Comparison of ENCODE assay signal across 8 cellular contexts in genomic region chr6:20212392-20213111, GRCh38. TPM values are rescaled to one million over a fixed set of nuclear protein-coding genes. Genes with fewer than 3 reads are reported as not detected.
A peak's percentile ranks its signal among the peaks of the same experiment; 100 is the strongest.
DNase-seq lines count a peak whose midpoint lies in the region; ATAC-seq and TF ChIP-seq lines count a peak whose summit lies in the region.

A gene with protein sequence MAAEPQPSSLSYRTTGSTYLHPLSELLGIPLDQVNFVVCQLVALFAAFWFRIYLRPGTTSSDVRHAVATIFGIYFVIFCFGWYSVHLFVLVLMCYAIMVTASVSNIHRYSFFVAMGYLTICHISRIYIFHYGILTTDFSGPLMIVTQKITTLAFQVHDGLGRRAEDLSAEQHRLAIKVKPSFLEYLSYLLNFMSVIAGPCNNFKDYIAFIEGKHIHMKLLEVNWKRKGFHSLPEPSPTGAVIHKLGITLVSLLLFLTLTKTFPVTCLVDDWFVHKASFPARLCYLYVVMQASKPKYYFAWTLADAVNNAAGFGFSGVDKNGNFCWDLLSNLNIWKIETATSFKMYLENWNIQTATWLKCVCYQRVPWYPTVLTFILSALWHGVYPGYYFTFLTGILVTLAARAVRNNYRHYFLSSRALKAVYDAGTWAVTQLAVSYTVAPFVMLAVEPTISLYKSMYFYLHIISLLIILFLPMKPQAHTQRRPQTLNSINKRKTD (minus strand): TSS chr6:20212469. CDS start chr6:20212234, 235 bp downstream.

- H3K9me3 ChIP-seq in RWPE2 (ENCODE audit: severe bottlenecking) (no peaks in the 10 kb centered on the region), gastroesophageal sphincter (no peaks in the 10 kb centered on the region), testis (no peaks in the 10 kb centered on the region)

- H3K4me3 ChIP-seq in GM23338 (peak within 1 kb of the TSS; percentile 80), RWPE2 (ENCODE audit: severe bottlenecking) (peak within 1 kb of the TSS; percentile 71), gastroesophageal sphincter (peak within 1 kb of the TSS; percentile 37 to 76), testis (peak within 1 kb of the TSS; percentile 64 to 77)

- 0% methylated on average over 1 to 7 of the region's 60 CpGs for WGBS in gastroesophageal sphincter (ENCODE audit: low coverage in 1 of 2), 2 donors
- 0 to 1% methylated on average over 25 to 58 of the region's 60 CpGs for WGBS in testis, 2 donors

- no peak within 1 kb of the TSS for H3K27ac Mint-ChIP-seq in GM23338

- no peaks in the 10 kb centered on the region for H3K9me3 Mint-ChIP-seq in GM23338

- no peak for TF ChIP-seq EP300 in gastroesophageal sphincter (IDR thresholded peaks at IDR 0.05)

- peaks cover 8% of the 10 kb centered on the region for H3F3A ChIP-seq in GM23338 (replicated peaks; ENCODE audit: low read depth)

- H3K4me2 ChIP-seq in GM23338 = peak within 1 kb of the TSS; percentile 90

- ATAC-seq in GM23338 = peak; percentile 92
- peak; percentile 92 for ATAC-seq in RWPE2 (ENCODE audit: low read depth)
- ATAC-seq in gastroesophageal sphincter = peak; percentile 98

- peak within 1 kb of the TSS; percentile 89 for H3K4me3 Mint-ChIP-seq in GM23338

- H3K36me3 ChIP-seq in GM23338 (ENCODE audit: insufficient read depth) (no peaks in the 10 kb centered on the region), RWPE2 (ENCODE audit: low read depth) (no peaks in the 10 kb centered on the region), gastroesophageal sphincter (no peaks in the 10 kb centered on the region), testis (ENCODE audit: low read depth, missing control alignments) (no peaks in the 10 kb centered on the region)

- H3K4me1 ChIP-seq in GM23338 (ENCODE audit: insufficient read depth) = peaks cover 26% of the 10 kb centered on the region
- peaks cover 5% of the 10 kb centered on the region for H3K4me1 ChIP-seq in RWPE2 (ENCODE audit: insufficient read depth, poor library complexity, severe bottlenecking)
- peaks cover 3 to 58% (median 10%) of the 10 kb centered on the region in 3 donors for H3K4me1 ChIP-seq in gastroesophageal sphincter
- peaks cover 16% of the 10 kb centered on the region for H3K4me1 ChIP-seq in testis

- H4K20me1 ChIP-seq in GM23338 (replicated peaks; ENCODE audit: insufficient read depth) = no peaks in the 10 kb centered on the region

- H3K36me3 Mint-ChIP-seq in GM23338 (ENCODE audit: low read depth) = no peaks in the 10 kb centered on the region; the same call in 2 of the 3 replicates

- peaks cover 32% of the 10 kb centered on the region for H3K79me2 ChIP-seq in GM23338 (replicated peaks; ENCODE audit: insufficient read depth)

- no peaks in the 10 kb centered on the region for H3K9me2 ChIP-seq in GM23338 (ENCODE audit: insufficient read depth)

- TF ChIP-seq POLR2A in gastroesophageal sphincter (IDR thresholded peaks at IDR 0.05) (peak; percentile 69 to 83), testis (IDR thresholded peaks at IDR 0.05) (no peak)

- intact Hi-C loops in testis (cut with DNase I; ENCODE audit: low total_unique reads) = no loop called here

- peak; percentile 88 for DNase-seq in ELF-1 (ENCODE audit: low read depth, low spot score)
- DNase-seq in GM23338 (ENCODE audit: low spot score) = peak; percentile 88
- DNase-seq in Kasumi-1 (lab: John Stamatoyannopoulos, UW) = peak; percentile 89 to 92
- peak; percentile 85 for DNase-seq in RWPE2 (ENCODE audit: low spot score)
- DNase-seq in activated naive CD4-positive, alpha-beta T cell (lab: John Stamatoyannopoulos, UW) = peak; percentile 10 to 48 (median 25)
- DNase-seq in nucleus accumbens (lab: John Stamatoyannopoulos, UW) = peak in 54 of 56 donors; percentile 15 to 84 (median 57)
- peak; percentile 84 for DNase-seq in testis

- peaks cover 23% of the 10 kb centered on the region for H3K4me1 Mint-ChIP-seq in GM23338

- peak within 1 kb of the TSS; percentile 89 for H2AFZ ChIP-seq in GM23338

- H3K27me3 ChIP-seq in GM23338 (ENCODE audit: insufficient read depth) (peaks cover 5% of the 10 kb centered on the region; the same call in 1 of the 2 replicates), RWPE2 (ENCODE audit: insufficient read depth, poor library complexity, severe bottlenecking) (no peaks in the 10 kb centered on the region), gastroesophageal sphincter (no peaks in the 10 kb centered on the region), testis (no peaks in the 10 kb centered on the region)

- TF ChIP-seq CTCF in GM23338 (conservative IDR thresholded peaks at IDR 0.05; ENCODE audit: low read depth in 2 of 2) (0 out of 4 replicates have a peak, but pooled peaks of 1 of the 2 experiments have one; percentile 2), RWPE2 (IDR thresholded peaks at IDR 0.05; ENCODE audit: poor library complexity, severe bottlenecking) (peak; percentile 9), gastroesophageal sphincter (IDR thresholded peaks at IDR 0.05) (peak in 3 of 4 experiments; percentile 37 to 39 (median 39)), testis (IDR thresholded peaks at IDR 0.05) (no peak)

- peaks cover 9% of the 10 kb centered on the region for H3K27me3 Mint-ChIP-seq in GM23338 (ENCODE audit: insufficient read depth, low read depth, poor library complexity)

- H3K27ac ChIP-seq in GM23338 (ENCODE audit: low read depth) (0 out of 2 replicates have a peak within 1 kb of the TSS, but pooled peaks have one; percentile 70), RWPE2 (ENCODE audit: poor library complexity, severe bottlenecking) (peak within 1 kb of the TSS; percentile 66), gastroesophageal sphincter (peak within 1 kb of the TSS; percentile 16 to 93 (median 92)), testis (peak within 1 kb of the TSS; percentile 61 to 84)

TF ChIP-seq in GM23338, 12 proteins besides CTCF, POLR2A, EP300 and RAD21:
- TF ChIP-seq ZNF114 (CRISPR knock-in tag; IDR thresholded peaks at IDR 0.05) = no peak
- 0 out of 2 replicates have a peak, but pooled peaks have one; percentile 59 for TF ChIP-seq POLR2AphosphoS5 (IDR thresholded peaks at IDR 0.05; ENCODE audit: low read depth)

RNA-seq across cellular contexts. Expression of the gene that starts here (rescaled TPM):
- total RNA-seq in GM23338 (2014; rRNA removed; shearing (Covaris generic)) = 18.6 and 20.9 TPM in 2 replicates
- polyA plus RNA-seq in GM23338 (2016; fragmentation: Nextera tagmentation; extraction: Ambion mirVana) (3.2 and 3.8 TPM in 2 replicates), testis (ENCODE audit: insufficient read depth, low read depth, low replicate concordance) (4.5 TPM)
- total RNA-seq in gastroesophageal sphincter (10 to 100 TPM in 1 of 4 donors, 1 to 10 TPM in 3; 2.6 to 11.8 (median 4.4) TPM), testis (1 to 10 TPM; 4.1 to 5.3 TPM)

Comparison
In these comparisons a context has a peak if more than half of its experiments do, and no peak if none do; other contexts are left out.
1. Peak in every context shown above with its lines: DNase-seq, ATAC-seq, H3K4me3 ChIP-seq and H3K27ac ChIP-seq.
2. DNase-seq: peak in every context shown above with its lines; median percentile 90 in Kasumi-1; 88 in ELF-1; 88 in GM23338; 85 in RWPE2; 84 in testis; 57 in nucleus accumbens; 25 in activated naive CD4-positive, alpha-beta T cell.
3. CTCF ChIP-seq: peak in RWPE2 (single experiment) and gastroesophageal sphincter (3 of 4); none in testis (0 of 3).